In the genomic region with DNA sequence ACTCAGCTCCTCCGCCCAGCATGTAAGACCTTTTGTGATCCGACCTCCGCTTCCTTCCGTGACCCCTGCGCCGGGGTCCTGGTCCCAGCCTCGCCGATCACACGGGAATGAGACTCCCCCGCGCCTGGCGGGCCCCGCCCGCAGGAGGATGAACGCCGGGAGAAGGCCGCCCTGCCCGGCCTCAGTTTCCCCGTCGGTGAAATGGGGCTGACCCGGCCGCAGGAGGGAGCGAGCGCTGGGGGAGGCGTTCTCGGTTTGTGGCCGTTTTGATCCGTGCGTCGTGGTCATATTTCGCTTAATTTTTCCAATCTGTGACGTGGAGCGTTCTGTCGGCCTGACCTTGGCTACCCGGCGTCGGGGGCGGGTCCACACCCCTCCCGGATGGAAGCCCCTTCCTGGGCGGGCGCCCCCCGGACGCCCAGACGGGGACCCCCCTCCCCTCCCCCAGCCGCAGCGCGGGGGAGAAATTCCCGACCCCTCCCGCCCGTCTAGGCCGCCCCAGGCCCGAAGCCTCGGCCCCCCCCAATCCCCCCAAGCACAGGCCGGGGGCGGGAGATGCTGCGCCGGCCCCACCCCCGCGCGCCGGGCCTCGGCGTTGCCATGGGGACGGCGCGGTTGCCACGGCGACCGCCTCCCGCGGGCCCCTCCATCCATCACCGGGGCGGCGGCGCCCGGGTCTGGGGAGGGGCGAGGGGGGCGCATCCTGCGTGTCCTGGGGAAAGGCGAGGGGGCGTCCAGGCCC, we compare ENCODE assay signal across 15 cellular contexts. TPM values are rescaled to one million over a fixed set of nuclear protein-coding genes. Genes with fewer than 3 reads are reported as not detected.
DNase-seq lines count a peak whose midpoint lies in the region; ATAC-seq and TF ChIP-seq lines count a peak whose summit lies in the region.
"Had no signal": no experiment of that assay in that cellular context is flagged by ENCODE, and none has a peak within 500 bp of the region (broad histone marks: within the 10 kb centered on the region; RNA-seq: fewer than 3 reads in every experiment).

No MANE protein-coding gene starts in this region.

- dilution Hi-C loops in mammary epithelial cell (cut with HindIII; ENCODE audit: low sequenced_read_pairs) = no loop called here

- H3K9me3 Mint-ChIP-seq in activated CD8-positive, alpha-beta T cell treated with anti-CD3 and anti-CD28 coated beads for 36 hours = peaks cover 3% of the 10 kb centered on the region

- H3K27ac ChIP-seq in breast epithelium = peak overlapping the region; percentile 71 to 90
- no peak overlapping the region for H3K27ac ChIP-seq in mammary epithelial cell (ENCODE audit: insufficient read depth, low read depth, low read length)
- H3K27ac ChIP-seq in coronary artery = peak overlapping the region in 1 of 2 donors; percentile 83
- no peak overlapping the region for H3K27ac ChIP-seq in mesenchymal stem cell (ENCODE audit: low read length, poor library complexity, severe bottlenecking)
- peak overlapping the region; percentile 24 to 29 for H3K27ac ChIP-seq in tibial artery

- no peak overlapping the region for H4K91ac ChIP-seq in mesenchymal stem cell (ENCODE audit: low read length)

- ATAC-seq in HG03175 (IDR thresholded peaks at IDR 0.05; ENCODE audit: unreplicated experiment) = no peak
- no peak for ATAC-seq in activated CD8-positive, alpha-beta T cell treated with anti-CD3 and anti-CD28 coated beads for 36 hours
- ATAC-seq: effector memory CD8-positive, alpha-beta T cell had no signal

- H3K4ac ChIP-seq in mesenchymal stem cell (ENCODE audit: low read depth in 1 of 2, low read length in 2 of 2) = no peak overlapping the region

- H2BK15ac ChIP-seq in mesenchymal stem cell (ENCODE audit: low read depth, poor library complexity, severe bottlenecking) = no peak overlapping the region

- H3K36me3 ChIP-seq in breast epithelium (no peaks in the 10 kb centered on the region), mammary epithelial cell (ENCODE audit: insufficient read depth, low read length) (no peaks in the 10 kb centered on the region), mesenchymal stem cell (ENCODE audit: control insufficient read depth in 1 of 2, insufficient read depth in 2 of 2, low read depth in 1 of 2, low read length in 2 of 2) (peaks cover 5 to 32% of the 10 kb centered on the region in 2 experiments), tibial artery (peaks cover 0 to 8% (median 6%) of the 10 kb centered on the region in 3 donors)

- H3K4me3 ChIP-seq in breast epithelium = peak overlapping the region; percentile 20 to 54 (median 22)
- no peak overlapping the region for H3K4me3 ChIP-seq in mammary epithelial cell (replicated peaks in 1 of 3; ENCODE audit: insufficient read depth in 1 of 3, low read depth in 2 of 3, low read length in 3 of 3)
- H3K4me3 ChIP-seq in coronary artery = peak overlapping the region; percentile 49
- H3K4me3 ChIP-seq in mesenchymal stem cell (ENCODE audit: insufficient read depth in 1 of 2, low read depth in 1 of 2, low read length in 2 of 2) = peak overlapping the region in 1 of 2 experiments; percentile 61
- no peak overlapping the region for H3K4me3 ChIP-seq in tibial artery

- no peak overlapping the region for H2BK12ac ChIP-seq in mesenchymal stem cell (ENCODE audit: low read length in 2 of 2)

- H3K27ac Mint-ChIP-seq in activated CD8-positive, alpha-beta T cell treated with anti-CD3 and anti-CD28 coated beads for 36 hours = no peak overlapping the region
- H3K27ac Mint-ChIP-seq: effector memory CD8-positive, alpha-beta T cell had no signal

- WGBS in mammary epithelial cell (ENCODE audit: low coverage, missing lambda C conversion rate) = 35% methylated on average over 14 of the region's 81 CpGs
- WGBS in mesenchymal stem cell = 89% methylated on average over 40 of the region's 81 CpGs

- peaks cover 22% of the 10 kb centered on the region for H3K27me3 Mint-ChIP-seq in activated CD8-positive, alpha-beta T cell treated with anti-CD3 and anti-CD28 coated beads for 36 hours

- H3K27me3 ChIP-seq in breast epithelium (peaks cover 0 to 5% of the 10 kb centered on the region in 2 donors), mammary epithelial cell (ENCODE audit: insufficient read depth, low read length) (no peaks in the 10 kb centered on the region), mesenchymal stem cell (ENCODE audit: control insufficient read depth in 1 of 2, insufficient read depth in 1 of 2, low read length in 2 of 2) (no peaks in the 10 kb centered on the region), tibial artery (peaks cover 0 to 59% of the 10 kb centered on the region in 2 donors)

- TF ChIP-seq CTCF in breast epithelium (IDR thresholded peaks at IDR 0.05) (no peak), mammary epithelial cell (conservative IDR thresholded peaks at IDR 0.05 in 1 of 2, IDR thresholded peaks at IDR 0.05 in 1 of 2; ENCODE audit: extremely low read depth in 1 of 2, insufficient read depth in 1 of 2, low read depth in 1 of 2, low read length in 2 of 2) (no peak), coronary artery (IDR thresholded peaks at IDR 0.05) (no peak), tibial artery (IDR thresholded peaks at IDR 0.05) (no peak)
- no peak for TF ChIP-seq CTCF in activated CD8-positive, alpha-beta T cell treated with anti-CD3 and anti-CD28 coated beads for 36 hours (IDR thresholded peaks at IDR 0.05)

- H2BK5ac ChIP-seq in mesenchymal stem cell (ENCODE audit: low read depth, low read length, poor library complexity, severe bottlenecking) = no peak overlapping the region

- no peak for TF ChIP-seq POLR2A in breast epithelium (IDR thresholded peaks at IDR 0.05)

- POLR2A ChIA-PET in activated CD8-positive, alpha-beta T cell treated with anti-CD3 and anti-CD28 coated beads for 36 hours (lab: Charles Lee) = no interaction called here

- no peak overlapping the region for H3K23ac ChIP-seq in mesenchymal stem cell (ENCODE audit: low read length in 2 of 2)

- no peak overlapping the region for H2AK5ac ChIP-seq in mesenchymal stem cell (ENCODE audit: low read length, severe bottlenecking)

- no peaks in the 10 kb centered on the region for H3K4me1 Mint-ChIP-seq in activated CD8-positive, alpha-beta T cell treated with anti-CD3 and anti-CD28 coated beads for 36 hours (ENCODE audit: low read depth)

- no TSS peak for BruUV-seq in mammary epithelial cell (replicated peaks; lab: Mats Ljungman, UMichigan)

- H3K4me2 ChIP-seq in mammary epithelial cell (ENCODE audit: insufficient read depth, low read depth, low read length) (no peak overlapping the region), mesenchymal stem cell (ENCODE audit: low read length, poor library complexity, severe bottlenecking) (no peak overlapping the region)

- in situ Hi-C loops in mammary epithelial cell (cut with MboI; ENCODE audit: low sequenced_read_pairs in 2 of 2) = no loop called here

- no peaks in the 10 kb centered on the region for H4K20me1 ChIP-seq in mammary epithelial cell (ENCODE audit: insufficient read depth, low read length)

- peaks cover 35% of the 10 kb centered on the region for H3K79me1 ChIP-seq in mesenchymal stem cell (replicated peaks; ENCODE audit: low read length, poor library complexity, severe bottlenecking)

- no peak overlapping the region for H3K18ac ChIP-seq in mesenchymal stem cell (ENCODE audit: low read depth in 1 of 2, low read length in 2 of 2)

- H2BK120ac ChIP-seq in mesenchymal stem cell (ENCODE audit: low read depth, low read length) = no peak overlapping the region

- H3K79me2 ChIP-seq in mammary epithelial cell (ENCODE audit: insufficient read depth, low read length) = no peaks in the 10 kb centered on the region

- H3K4me1 ChIP-seq in breast epithelium (no peaks in the 10 kb centered on the region), mammary epithelial cell (ENCODE audit: insufficient read depth, low read length) (no peaks in the 10 kb centered on the region), mesenchymal stem cell (ENCODE audit: control insufficient read depth, insufficient read depth, low read depth, low read length) (peaks cover 26% of the 10 kb centered on the region), tibial artery (peaks cover 0 to 17% (median 9%) of the 10 kb centered on the region in 4 donors)

- no peak for DNase-seq in breast epithelium (ENCODE audit: low spot score in 2 of 2)
- no peak for DNase-seq in mammary epithelial cell
- no peak for DNase-seq in coronary artery (ENCODE audit: low spot score)
- DNase-seq in mesenchymal stem cell = no peak
- no peak for DNase-seq in tibial artery
- DNase-seq in activated CD8-positive, alpha-beta T cell treated with anti-CD3 and anti-CD28 coated beads for 36 hours = no peak
- DNase-seq in NCI-H2196 (lab: John Stamatoyannopoulos, UW; ENCODE audit: unreplicated experiment) = no peak
- DNase-seq: amniotic stem cell; effector memory CD8-positive, alpha-beta T cell; NCI-H526 had no signal

- no peak overlapping the region for H3K4me3 Mint-ChIP-seq in activated CD8-positive, alpha-beta T cell treated with anti-CD3 and anti-CD28 coated beads for 36 hours
- H3K4me3 Mint-ChIP-seq: effector memory CD8-positive, alpha-beta T cell had no signal

- H3K9me3 ChIP-seq in breast epithelium = peaks cover 0 to 4% of the 10 kb centered on the region in 2 donors
- H3K9me3 ChIP-seq in mammary epithelial cell (replicated peaks; ENCODE audit: insufficient read depth, low read length) = peaks cover 5% of the 10 kb centered on the region
- H3K9me3 ChIP-seq in mesenchymal stem cell (ENCODE audit: control insufficient read depth, low read length) = peaks cover 6% of the 10 kb centered on the region
- H3K9me3 ChIP-seq in tibial artery = peaks cover 0 to 8% (median 6%) of the 10 kb centered on the region in 3 donors

- no peak overlapping the region for H4K8ac ChIP-seq in mesenchymal stem cell (ENCODE audit: low read length)

- H2AFZ ChIP-seq in mammary epithelial cell (ENCODE audit: low read depth, low read length) (no peak overlapping the region), mesenchymal stem cell (ENCODE audit: low read depth, low read length) (no peak overlapping the region)

- H3K14ac ChIP-seq in mesenchymal stem cell (ENCODE audit: low read length in 2 of 2) = no peak overlapping the region

- intact Hi-C loops in breast epithelium (cut with DNase I; ENCODE audit: low total_unique reads) = no loop called here
- intact Hi-C loops in mammary epithelial cell (cut with micrococcal nuclease) = no loop called here
- intact Hi-C loops in tibial artery (cut with DNase I; ENCODE audit: low total_unique reads) = no loop called here
- intact Hi-C loops in activated CD8-positive, alpha-beta T cell treated with anti-CD3 and anti-CD28 coated beads for 36 hours (cut with micrococcal nuclease) = no loop called here

- CTCF ChIA-PET in mammary epithelial cell (lab: Charles Lee; ENCODE audit: low non-redundant PET) = no interaction called here
- CTCF ChIA-PET in activated CD8-positive, alpha-beta T cell treated with anti-CD3 and anti-CD28 coated beads for 36 hours (lab: Charles Lee) = no interaction called here

- no peak overlapping the region for H3K9ac ChIP-seq in mammary epithelial cell (ENCODE audit: insufficient read depth, low read length)
- H3K9ac ChIP-seq in mesenchymal stem cell (ENCODE audit: low read length) = peak overlapping the region; percentile 64

- no peaks in the 10 kb centered on the region for H3K36me3 Mint-ChIP-seq in activated CD8-positive, alpha-beta T cell treated with anti-CD3 and anti-CD28 coated beads for 36 hours (ENCODE audit: low read depth)

RNA-seq across cellular contexts. Expression of a gene that starts 11.1 kb away (rescaled TPM):
- total RNA-seq in breast epithelium (10 to 100 TPM; 16.1 to 61.0 (median 35.1) TPM), mammary epithelial cell (1 to 10 TPM in 1 of 2 donors, under 1 TPM in 1; 0.33 to 1.0 TPM)
- polyA plus RNA-seq in mammary epithelial cell = not detected
- not detected for polyA minus RNA-seq in mammary epithelial cell
- polyA plus RNA-seq in mesenchymal stem cell (2013, experiment 1 of 2) = 14.3 TPM
- polyA plus RNA-seq in mesenchymal stem cell (2013, experiment 2 of 2) = 15.1 TPM
- total RNA-seq in activated CD8-positive, alpha-beta T cell treated with anti-CD3 and anti-CD28 coated beads for 36 hours = under 1 TPM; 0.22 to 0.36 TPM

RNA-seq across cellular contexts. Expression of a gene that starts 24.6 kb away (rescaled TPM):
- not detected for total RNA-seq in breast epithelium
- total RNA-seq in mammary epithelial cell = not detected
- polyA plus RNA-seq in mammary epithelial cell = not detected
- not detected for polyA minus RNA-seq in mammary epithelial cell
- not detected for polyA plus RNA-seq in mesenchymal stem cell (2013, experiment 1 of 2)
- polyA plus RNA-seq in mesenchymal stem cell (2013, experiment 2 of 2) = 0.04 TPM
- total RNA-seq in activated CD8-positive, alpha-beta T cell treated with anti-CD3 and anti-CD28 coated beads for 36 hours = not detected
- total RNA-seq: MCF 10A, mesenteric fat pad, renal cortical epithelial cell, ureter had no signal

RNA-seq across cellular contexts. Expression of a gene that starts 31.1 kb away (rescaled TPM):
- 1 to 10 TPM in 2 of 3 donors, under 1 TPM in 1; 0.16 to 3.6 (median 2.5) TPM for total RNA-seq in breast epithelium
- 10 to 100 TPM; 15.3 to 21.0 TPM for total RNA-seq in mammary epithelial cell
- 13.8 TPM for polyA plus RNA-seq in mammary epithelial cell
- 8.1 TPM for polyA minus RNA-seq in mammary epithelial cell
- polyA plus RNA-seq in mesenchymal stem cell (2013, experiment 1 of 2) = 0.06 TPM
- 0.01 TPM for polyA plus RNA-seq in mesenchymal stem cell (2013, experiment 2 of 2)
- not detected for total RNA-seq in activated CD8-positive, alpha-beta T cell treated with anti-CD3 and anti-CD28 coated beads for 36 hours

RNA-seq across cellular contexts. Expression of a gene that starts 43.6 kb away (rescaled TPM):
- total RNA-seq in breast epithelium (100 to 1,000 TPM in 2 of 3 donors, 10 to 100 TPM in 1; 37.8 to 198 (median 111) TPM), mammary epithelial cell (100 to 1,000 TPM; 127 to 140 TPM)
- 72.2 TPM for polyA plus RNA-seq in mammary epithelial cell
- polyA minus RNA-seq in mammary epithelial cell = 41.3 TPM
- polyA plus RNA-seq in mesenchymal stem cell (2013, experiment 1 of 2) = 33.8 TPM
- 36.5 TPM for polyA plus RNA-seq in mesenchymal stem cell (2013, experiment 2 of 2)
- total RNA-seq in activated CD8-positive, alpha-beta T cell treated with anti-CD3 and anti-CD28 coated beads for 36 hours = 10 to 100 TPM; 12.3 TPM

RNA-seq across cellular contexts. Expression of a gene that starts 56.8 kb away (rescaled TPM):
- total RNA-seq in breast epithelium = 10 to 100 TPM; 41.1 to 46.5 (median 46.2) TPM
- 10 to 100 TPM; 79.2 to 83.9 TPM for total RNA-seq in mammary epithelial cell
- polyA plus RNA-seq in mammary epithelial cell = 54.4 TPM
- polyA minus RNA-seq in mammary epithelial cell = 5.1 TPM
- 41.9 TPM for polyA plus RNA-seq in mesenchymal stem cell (2013, experiment 1 of 2)
- polyA plus RNA-seq in mesenchymal stem cell (2013, experiment 2 of 2) = 43.6 TPM
- 100 to 1,000 TPM in 1 of 2 experiments, 10 to 100 TPM in 1; 99.1 to 101 TPM for total RNA-seq in activated CD8-positive, alpha-beta T cell treated with anti-CD3 and anti-CD28 coated beads for 36 hours

Comparison
In these comparisons a context has a peak if more than half of its experiments do, and no peak if none do; other contexts are left out.
1. H3K27ac ChIP-seq: peak in breast epithelium (2 of 2) and tibial artery (2 of 2); none in mammary epithelial cell (single experiment) and mesenchymal stem cell (single experiment).
2. H3K4me3 ChIP-seq: peak in breast epithelium (3 of 3) and coronary artery (single experiment); none in mammary epithelial cell (0 of 3) and tibial artery (0 of 2).
3. RNA of a gene that starts 11.1 kb away (total RNA-seq): 16.1 to 61.0 TPM in breast epithelium; 0.33 to 1.0 TPM in mammary epithelial cell and 0.22 to 0.36 TPM in activated CD8-positive, alpha-beta T cell treated with anti-CD3 and anti-CD28 coated beads for 36 hours; every median in the first group is over 4 times any median in the second.